Comparison of ENCODE assay signal across 7 cellular contexts in the genomic region with DNA sequence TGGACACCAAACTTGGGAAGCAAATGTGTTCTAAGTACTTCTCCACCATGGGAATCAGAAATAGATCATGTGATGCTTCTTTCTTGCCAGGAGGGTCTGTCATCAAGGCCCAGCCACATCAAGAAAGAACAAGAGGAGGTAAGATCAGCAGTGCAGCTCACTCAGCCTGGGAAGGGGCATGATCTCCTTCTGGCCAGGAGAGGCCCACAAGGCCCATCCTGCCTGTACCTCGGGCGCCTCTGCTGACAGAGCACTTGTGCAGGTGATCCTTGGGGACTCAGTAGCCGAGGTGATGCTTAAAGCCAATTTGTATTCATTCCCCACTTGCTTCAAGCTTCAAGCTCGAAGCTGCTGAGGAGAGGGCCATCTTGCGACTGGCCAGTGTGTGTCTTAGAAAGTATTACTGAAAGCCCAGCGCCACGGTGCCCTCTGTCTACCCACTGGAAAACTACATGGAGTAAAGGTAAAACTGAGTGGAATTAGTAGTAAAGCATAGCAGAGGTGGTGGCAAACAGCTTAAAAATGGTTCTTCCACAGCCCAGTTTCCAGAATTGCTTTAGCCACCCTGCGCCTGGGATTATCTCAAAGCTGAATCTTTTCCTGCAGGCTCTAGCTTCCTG. TPM values are rescaled to one million over a fixed set of nuclear protein-coding genes. Genes with fewer than 3 reads are reported as not detected.
A peak's percentile ranks its signal among the peaks of the same experiment; 100 is the strongest.
DNase-seq lines count a peak whose midpoint lies in the region; ATAC-seq and TF ChIP-seq lines count a peak whose summit lies in the region.

No MANE protein-coding gene starts in this region.

- no peak overlapping the region for H2AFZ ChIP-seq in GM23248

- no peaks in the 10 kb centered on the region for H3K9me2 ChIP-seq in GM23248 (ENCODE audit: insufficient read depth)

- TF ChIP-seq CTCF in fibroblast of mammary gland (conservative IDR thresholded peaks at IDR 0.05; ENCODE audit: control insufficient read depth, insufficient read depth, low read depth, low read length), result peak; percentile 52
- no peak for TF ChIP-seq CTCF in spleen (IDR thresholded peaks at IDR 0.05 in 8 of 11, conservative IDR thresholded peaks at IDR 0.05 in 3 of 11)

- no peaks in the 10 kb centered on the region for H4K20me1 ChIP-seq in GM23248 (ENCODE audit: insufficient read depth)

- H3K4me2 ChIP-seq in GM23248 (ENCODE audit: unreplicated experiment), result no peak overlapping the region

- peaks cover 6% of the 10 kb centered on the region for H3F3A ChIP-seq in GM23248 (ENCODE audit: insufficient read depth)

- intact Hi-C loops in spleen (cut with DNase I; ENCODE audit: low total_unique reads), result no loop called here

- H3K9ac ChIP-seq in GM23248, result no peak overlapping the region

- H3K36me3 ChIP-seq in GM23248 (ENCODE audit: low read depth) (0 out of 2 replicates have a peak, but pooled peaks cover 11% of the 10 kb centered on the region), spleen (peaks cover 0 to 21% (median 13%) of the 10 kb centered on the region in 6 donors)

- H3K4me1 ChIP-seq in GM23248 (ENCODE audit: insufficient read depth), result no peaks in the 10 kb centered on the region
- H3K4me1 ChIP-seq in spleen, result peaks cover 0 to 3% (median 0%) of the 10 kb centered on the region in 6 donors

- H3K27me3 ChIP-seq in GM23248 (replicated peaks; ENCODE audit: insufficient read depth) (no peaks in the 10 kb centered on the region), spleen (replicated peaks in 1 of 7) (no peaks in the 10 kb centered on the region)

- DNase-seq in GM23248, result peak; percentile 54
- DNase-seq in OCI-M1 (lab: John Stamatoyannopoulos, UW), result peak; percentile 57
- DNase-seq in fibroblast of mammary gland (ENCODE audit: low read depth), result no peak
- DNase-seq in renal cortical epithelial cell (ENCODE audit: low read depth), result peak; percentile 13
- DNase-seq in spleen, result no peak
- DNase-seq in NCI-H774 (lab: John Stamatoyannopoulos, UW), result no peak

- in situ Hi-C loops in GM23248 (cut with MboI), result no loop called here

- ATAC-seq in GM21526 (IDR thresholded peaks at IDR 0.05; ENCODE audit: low FRiP score, unreplicated experiment), result no peak

- no peaks in the 10 kb centered on the region for H3K79me2 ChIP-seq in GM23248 (ENCODE audit: insufficient read depth)

- H3K27ac ChIP-seq in GM23248 (no peak overlapping the region), spleen (no peak overlapping the region)

- H3K9me3 ChIP-seq in GM23248 (ENCODE audit: low read depth) (no peaks in the 10 kb centered on the region), spleen (no peaks in the 10 kb centered on the region)

- H3K4me3 ChIP-seq in GM23248 (no peak overlapping the region), fibroblast of mammary gland (ENCODE audit: control insufficient read depth, low read depth, low read length) (no peak overlapping the region), spleen (no peak overlapping the region)

- 92 to 94% methylated on average over 8 of the region's 8 CpGs for WGBS in GM23248 (ENCODE audit: low coverage in 1 of 2, low lambda C conversion rate in 2 of 2, missing lambda C conversion rate in 2 of 2), 2 experiments
- 71 to 87% (median 83%) methylated on average over 8 of the region's 8 CpGs for WGBS in spleen, 5 donors

- no peak for TF ChIP-seq POLR2A in spleen (IDR thresholded peaks at IDR 0.05)

RNA-seq across cellular contexts. Expression of gene RTRAF, which starts 26.2 kb away (rescaled TPM):
- total RNA-seq in GM23248 (2014; rRNA removed; shearing (Covaris generic)), result 99.9 and 140 TPM in 2 replicates
- polyA plus RNA-seq in GM23248 (2016; fragmentation: Nextera tagmentation; extraction: Ambion mirVana) (257 and 270 TPM in 2 replicates), spleen (100 to 1,000 TPM; 118 to 184 (median 122) TPM)
- total RNA-seq in renal cortical epithelial cell (49.3 and 65.1 TPM in 2 replicates), spleen (10 to 100 TPM; 37.8 to 94.2 (median 87.4) TPM)

RNA-seq across cellular contexts. Expression of gene NID2, which starts 53.3 kb away (rescaled TPM):
- 59.8 and 66.6 TPM in 2 replicates for total RNA-seq in GM23248 (2014; rRNA removed; shearing (Covaris generic))
- polyA plus RNA-seq in GM23248 (2016; fragmentation: Nextera tagmentation; extraction: Ambion mirVana) (39.8 and 40.0 TPM in 2 replicates), spleen (1 to 10 TPM in 1 of 3 donors, under 1 TPM in 2; 0.33 to 1.4 (median 0.93) TPM)
- total RNA-seq in renal cortical epithelial cell (20.3 and 106 TPM in 2 replicates), spleen (10 to 100 TPM in 1 of 7 donors, 1 to 10 TPM in 6; 2.0 to 10.8 (median 5.2) TPM)

Comparison
In these comparisons a context has a peak if more than half of its experiments do, and no peak if none do; other contexts are left out.
1. DNase-seq: peak in GM23248 (single experiment), OCI-M1 (single experiment) and renal cortical epithelial cell (single experiment); none in fibroblast of mammary gland (single experiment), spleen (single experiment) and NCI-H774 (single experiment).